Comparison of ENCODE assay signal across 9 cellular contexts in the genomic region with DNA sequence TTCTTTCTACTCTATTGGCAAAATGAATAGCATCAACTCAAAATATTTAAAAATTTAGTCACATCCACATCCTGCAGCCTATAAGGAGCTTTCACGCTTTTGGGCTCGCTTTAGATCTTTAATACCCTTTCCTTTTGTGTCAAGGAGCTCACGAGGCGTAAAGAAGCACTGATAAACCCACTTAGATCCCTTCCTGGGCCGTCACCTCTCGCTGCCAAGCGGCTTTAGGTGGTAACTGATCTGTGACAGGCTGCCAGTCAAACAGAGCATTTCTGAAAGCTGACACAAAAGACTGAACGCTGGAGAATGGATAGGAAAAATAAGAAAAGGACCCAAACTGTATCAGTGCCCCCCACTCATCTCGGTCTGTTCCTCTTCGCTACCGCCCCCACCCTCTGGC.
DNase-seq lines count a peak whose midpoint lies in the region; ATAC-seq and TF ChIP-seq lines count a peak whose summit lies in the region.
"Had no signal": no experiment of that assay in that cellular context is flagged by ENCODE, and none has a peak within 500 bp of the region (broad histone marks: within the 10 kb centered on the region; RNA-seq: fewer than 3 reads in every experiment).

No MANE protein-coding gene starts in this region.

- no peak overlapping the region for H3K27ac ChIP-seq in osteoblast (ENCODE audit: low read depth, low read length)

- DNase-seq in astrocyte of the hippocampus (ENCODE audit: low read depth, low spot score) (peak; percentile 33), osteoblast (ENCODE audit: insufficient read length, low spot score, missing footprints) (no peak), HPDE6-E6E7 (ENCODE audit: extremely low spot score) (no peak), NCI-H226 (no peak), DMS153 treated with DMSO at 0.1 percent for 48 hours (lab: John Stamatoyannopoulos, UW; ENCODE audit: unreplicated experiment) (no peak)
- no peak for DNase-seq in stimulated activated CD8-positive, alpha-beta memory T cell treated with anti-CD3 and anti-CD28 coated beads, Interleukin-4, amount 100 ng/mL, for 48 hours
- DNase-seq: T-helper 17 cell had no signal

- H4K20me1 ChIP-seq in osteoblast (ENCODE audit: insufficient read depth, low read length), result no peaks in the 10 kb centered on the region

- H3K79me2 ChIP-seq in osteoblast (ENCODE audit: insufficient read depth, low read length), result no peaks in the 10 kb centered on the region

- no peak for TF ChIP-seq CTCF in osteoblast (IDR thresholded peaks at IDR 0.05; ENCODE audit: extremely low read depth, low read depth, low read length)

- H3K36me3 ChIP-seq in osteoblast (ENCODE audit: insufficient read depth, low read length), result no peaks in the 10 kb centered on the region

- ATAC-seq in GM18867 (IDR thresholded peaks at IDR 0.05; ENCODE audit: unreplicated experiment) (peak; percentile 34), HG02938 (IDR thresholded peaks at IDR 0.05; ENCODE audit: unreplicated experiment) (peak; percentile 31)
- ATAC-seq: T-helper 17 cell had no signal

- H3K4me2 ChIP-seq in osteoblast (ENCODE audit: insufficient read depth, low read length), result no peak overlapping the region

- H3K27me3 ChIP-seq in osteoblast (ENCODE audit: insufficient read depth, low read length), result no peaks in the 10 kb centered on the region

- no peak overlapping the region for H3K4me3 ChIP-seq in osteoblast (ENCODE audit: insufficient read depth, low read length)

- no peaks in the 10 kb centered on the region for H3K4me1 ChIP-seq in osteoblast (ENCODE audit: insufficient read depth, low read length)

- H3K9me3 ChIP-seq in osteoblast (ENCODE audit: low read depth, low read length), result no peaks in the 10 kb centered on the region

- H2AFZ ChIP-seq in osteoblast (ENCODE audit: low read length), result peak overlapping the region; percentile 55
